28 cellular contexts compared by ENCODE assay signal in the genomic region with DNA sequence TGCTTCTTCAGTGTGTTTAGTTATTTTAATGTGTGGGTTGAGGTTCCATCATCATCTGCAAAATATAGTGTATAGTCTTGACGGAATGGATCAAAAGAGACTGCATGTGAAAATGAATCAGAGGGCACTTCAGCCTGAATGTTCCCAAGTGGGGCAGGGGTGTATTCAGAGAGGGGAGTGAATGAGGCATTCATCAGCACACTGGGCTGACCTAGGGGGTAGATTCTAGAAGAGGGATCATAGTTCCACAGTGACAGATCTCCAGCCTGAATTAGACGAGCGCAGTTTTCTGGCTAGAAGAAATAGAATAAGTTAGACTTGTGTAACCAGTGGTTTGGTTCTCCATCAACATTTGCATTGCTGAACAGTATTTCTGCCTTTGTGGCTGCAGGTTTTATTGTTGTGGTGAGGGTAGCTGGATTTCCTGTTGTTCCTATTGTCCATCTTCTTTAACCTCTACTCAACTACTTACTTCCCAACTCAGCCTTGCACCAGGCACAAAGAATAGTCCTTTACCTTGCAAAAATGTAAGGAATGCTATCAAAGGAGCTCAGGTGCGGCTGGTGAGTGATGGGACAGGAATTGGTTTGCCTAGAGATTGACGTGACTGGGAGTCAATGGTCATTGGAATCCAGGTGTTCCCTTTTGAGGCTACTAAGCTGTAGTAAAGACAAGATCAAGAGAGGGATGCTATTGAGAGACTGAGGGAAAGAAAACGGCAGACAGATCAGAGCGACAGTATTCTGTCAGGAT. TPM values are rescaled to one million over a fixed set of nuclear protein-coding genes. Genes with fewer than 3 reads are reported as not detected.
DNase-seq lines count a peak whose midpoint lies in the region; ATAC-seq, FAIRE-seq and TF ChIP-seq lines count a peak whose summit lies in the region.
"Had no signal": no experiment of that assay in that cellular context is flagged by ENCODE, and none has a peak within 500 bp of the region (broad histone marks: within the 10 kb centered on the region; RNA-seq: fewer than 3 reads in every experiment).

No MANE protein-coding gene starts in this region.

- no peaks in the 10 kb centered on the region for H4K20me1 ChIP-seq in H1 (replicated peaks in 1 of 2; ENCODE audit: control insufficient read depth in 1 of 2, insufficient read depth in 2 of 2, low read length in 2 of 2)
- H4K20me1 ChIP-seq in keratinocyte (ENCODE audit: control insufficient read depth, extremely low read depth, insufficient read depth, low read length) = no peaks in the 10 kb centered on the region
- no peaks in the 10 kb centered on the region for H4K20me1 ChIP-seq in osteoblast (ENCODE audit: insufficient read depth, low read length)

- peak overlapping the region; percentile 82; the same call in 1 of the 2 replicates for H2BK5ac ChIP-seq in H1 (ENCODE audit: low read depth, low read length)

- H2BK120ac ChIP-seq in H1 (replicated peaks; ENCODE audit: low read depth, low read length) = no peak overlapping the region

- no peak overlapping the region for H3K14ac ChIP-seq in H1 (ENCODE audit: insufficient read length)

- 56% methylated on average over 7 of the region's 7 CpGs; no CpG with 5 or more reads in 1 of the 2 experiments for WGBS in H1 (ENCODE audit: extremely low coverage in 1 of 2, insufficient coverage in 1 of 2, insufficient read length in 1 of 2, insufficient replicate concordance in 2 of 2, low coverage in 1 of 2, low lambda C conversion rate in 2 of 2, missing lambda C conversion rate in 1 of 2), 2 experiments

- POLR2A ChIA-PET in CD8-positive, alpha-beta memory T cell (lab: Charles Lee) = no interaction called here
- POLR2A ChIA-PET in H1 (lab: Charles Lee; ENCODE audit: partially characterized antibody) = interaction anchor here (1.3 to 1.4 kb wide), 2 partner anchors 10 to 33 kb away, joined by 4 read pairs; no protein-coding TSS in a partner anchor

- H3K4me1 ChIP-seq in CD8-positive, alpha-beta memory T cell (ENCODE audit: insufficient read depth, low read length) = peaks cover 20% of the 10 kb centered on the region
- H3K4me1 ChIP-seq in HUES6 (ENCODE audit: control insufficient read depth, insufficient read depth, low read length) (peaks cover 27% of the 10 kb centered on the region), H1 (replicated peaks in 1 of 4; ENCODE audit: control insufficient read depth in 3 of 4, insufficient read depth in 4 of 4, low read length in 3 of 4) (peaks cover 7 to 11% (median 10%) of the 10 kb centered on the region in 4 experiments), keratinocyte (ENCODE audit: control insufficient read depth, extremely low read depth, insufficient read depth, low read length) (peaks cover 16% of the 10 kb centered on the region), osteoblast (ENCODE audit: insufficient read depth, low read length) (no peaks in the 10 kb centered on the region)

- no peak overlapping the region for H4K8ac ChIP-seq in H1 (ENCODE audit: extremely low read depth, insufficient read depth, low read length)

- peaks cover 4 to 7% (median 6%) of the 10 kb centered on the region in 3 donors for H3K36me3 Mint-ChIP-seq in CD8-positive, alpha-beta memory T cell

- no peak overlapping the region; the same call in 1 of the 2 replicates for H2AK5ac ChIP-seq in H1 (ENCODE audit: low read depth, low read length)

- H3K4me1 Mint-ChIP-seq in CD8-positive, alpha-beta memory T cell = peaks cover 43 to 74% (median 63%) of the 10 kb centered on the region in 3 donors
- H3K4me1 Mint-ChIP-seq: activated CD4-positive, alpha-beta memory T cell treated with anti-CD3 and anti-CD28 coated beads, Interleukin-2, amount 10 ng/mL, durations not matched to agents 7 days and 5 days had no signal

- CTCF ChIA-PET in CD8-positive, alpha-beta memory T cell (lab: Charles Lee) = no interaction called here
- CTCF ChIA-PET in H1 (lab: Charles Lee; ENCODE audit: partially characterized antibody) = interaction anchor here (0.5 to 0.7 kb wide), 2 partner anchors 13 to 105 kb away, joined by 3 to 4 read pairs; no protein-coding TSS in a partner anchor

- H3K27me3 ChIP-seq in CD8-positive, alpha-beta memory T cell (ENCODE audit: insufficient read depth, low read length, poor library complexity, severe bottlenecking) = no peaks in the 10 kb centered on the region
- H3K27me3 ChIP-seq in HUES6 (ENCODE audit: control insufficient read depth, insufficient read depth, low read length) (no peaks in the 10 kb centered on the region), H1 (replicated peaks in 1 of 4; ENCODE audit: control insufficient read depth in 3 of 4, extremely low read depth in 1 of 4, insufficient read depth in 3 of 4, low read length in 3 of 4) (no peaks in the 10 kb centered on the region), keratinocyte (ENCODE audit: control insufficient read depth, extremely low read depth, insufficient read depth, low read length) (no peaks in the 10 kb centered on the region), osteoblast (ENCODE audit: insufficient read depth, low read length) (no peaks in the 10 kb centered on the region)
- H3K27me3 ChIP-seq: cardiac muscle cell had no signal

- H4K5ac ChIP-seq in H1 (ENCODE audit: insufficient read length, low read depth, low read length) = no peak overlapping the region

- no peak for TF ChIP-seq RAD21 in H1 (IDR thresholded peaks at IDR 0.05 in 1 of 2, conservative IDR thresholded peaks at IDR 0.05 in 1 of 2; ENCODE audit: low read depth in 2 of 2, low read length in 2 of 2)

- H3K4me3 ChIP-seq in CD8-positive, alpha-beta memory T cell (ENCODE audit: low read length) = no peak overlapping the region
- H3K4me3 ChIP-seq in HUES6 (ENCODE audit: low read depth, low read length) = no peak overlapping the region
- H3K4me3 ChIP-seq in H1 (ENCODE audit: extremely low read depth in 1 of 4, insufficient read depth in 2 of 4, low read depth in 3 of 4, low read length in 4 of 4) = no peak overlapping the region; a peak in 2 of 8 replicates
- H3K4me3 ChIP-seq in keratinocyte (ENCODE audit: control insufficient read depth in 2 of 3, extremely low read depth in 1 of 3, insufficient read depth in 2 of 3, low read depth in 1 of 3, low read length in 3 of 3) = no peak overlapping the region
- no peak overlapping the region for H3K4me3 ChIP-seq in osteoblast (ENCODE audit: insufficient read depth, low read length)
- H3K4me3 ChIP-seq: cardiac muscle cell, thoracic aorta had no signal

- peaks cover 0 to 7% (median 0%) of the 10 kb centered on the region in 5 donors for H3K9me3 Mint-ChIP-seq in CD8-positive, alpha-beta memory T cell

- 0 out of 2 replicates have a peak overlapping the region, but pooled peaks have one; percentile 25 for H2BK15ac ChIP-seq in H1 (ENCODE audit: low read length)

- H3K27me3 Mint-ChIP-seq in CD8-positive, alpha-beta memory T cell = peaks cover 0 to 1% of the 10 kb centered on the region in 2 donors
- H3K27me3 Mint-ChIP-seq: activated CD4-positive, alpha-beta memory T cell treated with anti-CD3 and anti-CD28 coated beads, Interleukin-2, amount 10 ng/mL, durations not matched to agents 7 days and 5 days had no signal

- no peak overlapping the region for H3K4me3 Mint-ChIP-seq in CD8-positive, alpha-beta memory T cell
- H3K4me3 Mint-ChIP-seq: activated CD4-positive, alpha-beta memory T cell treated with anti-CD3 and anti-CD28 coated beads, Interleukin-2, amount 10 ng/mL, durations not matched to agents 7 days and 5 days had no signal

- H2AFZ ChIP-seq in H1 (ENCODE audit: low read length) = no peak overlapping the region
- H2AFZ ChIP-seq in keratinocyte (ENCODE audit: control insufficient read depth, low read length) = no peak overlapping the region
- no peak overlapping the region for H2AFZ ChIP-seq in osteoblast (ENCODE audit: low read length)

- peak overlapping the region; percentile 20; the same call in 1 of the 2 replicates for H2BK12ac ChIP-seq in H1 (ENCODE audit: low read depth, low read length)

- peak in 1 of 2 experiments; percentile 25; a peak in 1 of 3 replicates for TF ChIP-seq EP300 in H1 (IDR thresholded peaks at IDR 0.05; ENCODE audit: borderline replicate concordance in 1 of 2, low read depth in 2 of 2, low read length in 2 of 2)

- DNase-seq in CD8-positive, alpha-beta memory T cell = no peak
- DNase-seq in H1 (ENCODE audit: low read depth in 1 of 2, low spot score in 2 of 2) = peak; percentile 51 to 57
- DNase-seq in keratinocyte (ENCODE audit: low read depth, low spot score) = peak; percentile 56
- no peak for DNase-seq in NCI-H510A treated with DMSO at 0.1 percent for 48 hours (lab: John Stamatoyannopoulos, UW)
- DNase-seq in osteoblast (ENCODE audit: insufficient read length, low spot score, missing footprints) = no peak
- no peak for DNase-seq in SKM-1 treated with dmso at 0.1 percent for 144 hours (lab: John Stamatoyannopoulos, UW; ENCODE audit: unreplicated experiment)
- DNase-seq: activated CD4-positive, alpha-beta memory T cell treated with anti-CD3 and anti-CD28 coated beads, Interleukin-2, amount 10 ng/mL, durations not matched to agents 7 days and 5 days; activated CD4-positive, CD25-positive, alpha-beta regulatory T cell; activated naive CD4-positive, alpha-beta T cell; cortex of kidney; GF-D8; HCEC 1CT; head of caudate nucleus; NCI-H1105 treated with DMSO at 0.1 percent for 48 hours; NCI-H2081 treated with DMSO at 0.1 percent for 48 hours; NCI-H446 treated with DMSO at 0.1 percent for 48 hours; occipital lobe; small intestine; stimulated activated CD4-positive, alpha-beta T cell treated with anti-CD3 and anti-CD28 coated beads, Interleukin-2, amount 100 ng/mL, for 48 hours; stimulated activated naive CD4-positive, alpha-beta T cell; T1000 had no signal

- H3K23ac ChIP-seq in H1 (ENCODE audit: insufficient read length) = no peak overlapping the region

- H3K56ac ChIP-seq in H1 (replicated peaks; ENCODE audit: insufficient read length, low read depth, low read length) = no peak overlapping the region

- H3K18ac ChIP-seq in H1 (ENCODE audit: extremely low read depth, low read length) = no peak overlapping the region

- H3K27ac Mint-ChIP-seq in CD8-positive, alpha-beta memory T cell = peak overlapping the region in 5 of 8 donors; percentile 4 to 55 (median 13)
- H3K27ac Mint-ChIP-seq: activated CD4-positive, alpha-beta memory T cell treated with anti-CD3 and anti-CD28 coated beads, Interleukin-2, amount 10 ng/mL, durations not matched to agents 7 days and 5 days had no signal

- H3K79me1 ChIP-seq in H1 (ENCODE audit: low read depth, low read length) = no peaks in the 10 kb centered on the region

- H3K79me2 ChIP-seq in H1 (ENCODE audit: control insufficient read depth in 1 of 2, insufficient read depth in 2 of 2, low read length in 2 of 2) (no peaks in the 10 kb centered on the region), keratinocyte (ENCODE audit: control insufficient read depth, insufficient read depth, low read length) (peaks cover 9% of the 10 kb centered on the region), osteoblast (ENCODE audit: insufficient read depth, low read length) (peaks cover 3% of the 10 kb centered on the region)

- no peak overlapping the region for H4K91ac ChIP-seq in H1 (replicated peaks; ENCODE audit: insufficient read length, low read length)

- no peaks in the 10 kb centered on the region for H3K23me2 ChIP-seq in H1 (ENCODE audit: low read depth, low read length)

- FAIRE-seq in H1 (lab: Jason Lieb, UNC) = peak; percentile 93
- FAIRE-seq in keratinocyte (lab: Jason Lieb, UNC) = peak; percentile 96
- FAIRE-seq: HTR-8/SVneo, small intestine had no signal

- ATAC-seq in HG02981 (IDR thresholded peaks at IDR 0.05; ENCODE audit: unreplicated experiment) = no peak
- ATAC-seq: SK-N-SH treated with all-trans-retinoic acid at 6 μM for 48 hours had no signal

- no peak for TF ChIP-seq POLR2A in H1 (IDR thresholded peaks at IDR 0.05; ENCODE audit: control extremely low read depth in 1 of 2, low read depth in 2 of 2, low read length in 2 of 2)

- dilution Hi-C loops in keratinocyte (cut with MboI; ENCODE audit: extremely low pct_ligation_motif_present, low sequenced_read_pairs) = no loop called here

- H3K4me2 ChIP-seq in H1 (ENCODE audit: insufficient read depth in 1 of 2, low read depth in 2 of 2, low read length in 2 of 2) (peak overlapping the region; percentile 34 to 40; a peak in 3 of 4 replicates), keratinocyte (ENCODE audit: control insufficient read depth, extremely low read depth, insufficient read depth, low read depth, low read length) (peak overlapping the region; percentile 31), osteoblast (ENCODE audit: insufficient read depth, low read length) (no peak overlapping the region)

- no peaks in the 10 kb centered on the region for H3K9me3 ChIP-seq in CD8-positive, alpha-beta memory T cell (ENCODE audit: low read length)
- H3K9me3 ChIP-seq in HUES6 (ENCODE audit: control insufficient read depth, insufficient read depth, low read depth, low read length) = peaks cover 11% of the 10 kb centered on the region; the same call in 1 of the 2 replicates
- peaks cover 0 to 9% of the 10 kb centered on the region in 2 experiments; a peak in 1 of 4 replicates for H3K9me3 ChIP-seq in H1 (ENCODE audit: insufficient read depth in 2 of 2, low read depth in 1 of 2, low read length in 1 of 2)
- H3K9me3 ChIP-seq in keratinocyte (ENCODE audit: control insufficient read depth, low read depth, low read length) = no peaks in the 10 kb centered on the region
- no peaks in the 10 kb centered on the region for H3K9me3 ChIP-seq in osteoblast (ENCODE audit: low read depth, low read length)
- H3K9me3 ChIP-seq: thoracic aorta had no signal

- H3K9ac ChIP-seq in HUES6 (ENCODE audit: low read length) (peak overlapping the region; percentile 29), H1 (replicated peaks in 1 of 4; ENCODE audit: extremely low read depth in 1 of 4, low read depth in 3 of 4, low read length in 3 of 4) (no peak overlapping the region), keratinocyte (ENCODE audit: control insufficient read depth, extremely low read depth, insufficient read depth, low read length) (no peak overlapping the region)

- TF ChIP-seq CTCF in H1 (IDR thresholded peaks at IDR 0.05; ENCODE audit: control extremely low read depth in 1 of 3, insufficient read depth in 1 of 3, low read depth in 1 of 3, low read length in 3 of 3) (no peak), keratinocyte (optimal IDR thresholded peaks at IDR 0.05 in 1 of 3, IDR thresholded peaks at IDR 0.05 in 1 of 3, conservative IDR thresholded peaks at IDR 0.05 in 1 of 3; ENCODE audit: extremely low read depth in 1 of 3, insufficient read depth in 2 of 3, low read length in 3 of 3) (no peak), osteoblast (IDR thresholded peaks at IDR 0.05; ENCODE audit: extremely low read depth, low read depth, low read length) (no peak)

- H3K9me1 ChIP-seq in keratinocyte (ENCODE audit: control insufficient read depth, extremely low read depth, insufficient read depth, low read length) = peaks cover 2% of the 10 kb centered on the region

- H2BK20ac ChIP-seq in H1 (ENCODE audit: low read length) = peak overlapping the region; percentile 67; the same call in 1 of the 2 replicates

- no peaks in the 10 kb centered on the region for H3K36me3 ChIP-seq in CD8-positive, alpha-beta memory T cell (ENCODE audit: insufficient read depth, low read length)
- no peaks in the 10 kb centered on the region for H3K36me3 ChIP-seq in HUES6 (ENCODE audit: control insufficient read depth, insufficient read depth, low read length)
- no peaks in the 10 kb centered on the region for H3K36me3 ChIP-seq in H1 (ENCODE audit: control insufficient read depth in 2 of 4, insufficient read depth in 4 of 4, low read length in 3 of 4)
- H3K36me3 ChIP-seq in keratinocyte (ENCODE audit: control insufficient read depth in 2 of 2, extremely low read depth in 1 of 2, insufficient read depth in 2 of 2, low read length in 2 of 2) = no peaks in the 10 kb centered on the region
- no peaks in the 10 kb centered on the region for H3K36me3 ChIP-seq in osteoblast (ENCODE audit: insufficient read depth, low read length)
- H3K36me3 ChIP-seq: cardiac muscle cell, thoracic aorta had no signal

- H3K4ac ChIP-seq in H1 (replicated peaks; ENCODE audit: insufficient read length, low read depth, low read length) = no peak overlapping the region

- H3K27ac ChIP-seq in CD8-positive, alpha-beta memory T cell (ENCODE audit: low read depth, low read length) = no peak overlapping the region
- peak overlapping the region; percentile 51 for H3K27ac ChIP-seq in HUES6 (ENCODE audit: low read depth, low read length)
- no peak overlapping the region; the same call in 1 of the 2 replicates for H3K27ac ChIP-seq in H1 (ENCODE audit: low read depth, low read length)
- H3K27ac ChIP-seq in keratinocyte (ENCODE audit: control insufficient read depth, insufficient read depth, low read length) = peak overlapping the region; percentile 53
- no peak overlapping the region for H3K27ac ChIP-seq in osteoblast (ENCODE audit: low read depth, low read length)
- H3K27ac ChIP-seq: C4-2B, cardiac muscle cell, thoracic aorta had no signal

RNA-seq across cellular contexts. Expression of gene NAP1L5, which starts 50.9 kb away (rescaled TPM):
- 1 to 10 TPM; 4.4 to 4.8 TPM for total RNA-seq in CD8-positive, alpha-beta memory T cell
- polyA plus RNA-seq in CD8-positive, alpha-beta memory T cell = 2.5 TPM
- total RNA-seq in H1 (2021; fragmentation: NEBNext Ultra II Directional; extraction: Animal tissue kit (Norgen Biotek cat#: 25700)) = 2.4 and 2.7 TPM in 2 replicates
- 0.82 and 1.3 TPM in 2 replicates for polyA plus RNA-seq in H1 (2011; rRNA removed)
- polyA plus RNA-seq in H1 (2011; cell fraction: cytosol; rRNA removed) = 2.5 TPM
- polyA plus RNA-seq in H1 (2011; cell fraction: nucleus; rRNA removed) = 0.40 TPM
- 1.5 to 2.4 TPM (median 2.2 TPM) in 4 replicates for polyA plus RNA-seq in H1 (2012, experiment 1 of 2)
- polyA plus RNA-seq in H1 (2012, experiment 2 of 2) = 0.30 TPM
- 1.6 TPM for polyA plus RNA-seq in H1 (2013, experiment 1 of 2)
- 1.9 TPM for polyA plus RNA-seq in H1 (2013, experiment 2 of 2)
- polyA minus RNA-seq in H1 (2011; rRNA and poly(A)+ RNA removed) = 0.82 and 0.95 TPM in 2 replicates
- 0.59 TPM for polyA minus RNA-seq in H1 (2011; cell fraction: cytosol; rRNA and poly(A)+ RNA removed)
- 0.40 TPM for polyA minus RNA-seq in H1 (2011; cell fraction: nucleus; rRNA and poly(A)+ RNA removed)
- polyA plus RNA-seq in keratinocyte = 0.89 to 1.8 TPM (median 1.0 TPM) in 3 replicates
- 0.72 TPM for polyA plus RNA-seq in keratinocyte (2011; ENCODE audit: low read depth)
- polyA plus RNA-seq in keratinocyte (2011; cell fraction: cytosol; rRNA removed) = 1.3 and 2.1 TPM in 2 replicates
- 0.83 and 1.3 TPM in 2 replicates for polyA plus RNA-seq in keratinocyte (2011; cell fraction: nucleus; rRNA removed)
- 1.1 TPM in 2 replicates for polyA plus RNA-seq in keratinocyte (2012; ENCODE audit: low replicate concordance)
- polyA minus RNA-seq in keratinocyte = 1.0 TPM in 1 of 3 replicates, not detected in the others
- not detected for polyA minus RNA-seq in keratinocyte (2011; cell fraction: cytosol; rRNA and poly(A)+ RNA removed)
- polyA minus RNA-seq in keratinocyte (2011; cell fraction: nucleus; rRNA and poly(A)+ RNA removed) = not detected in 2 replicates
- 2.9 and 5.1 TPM in 2 replicates for total RNA-seq in osteoblast

RNA-seq across cellular contexts. Expression of gene HERC3, which starts 54.4 kb away (rescaled TPM):
- total RNA-seq in CD8-positive, alpha-beta memory T cell = 10 to 100 TPM; 27.9 to 31.8 TPM
- polyA plus RNA-seq in CD8-positive, alpha-beta memory T cell = 34.5 TPM
- total RNA-seq in H1 (2021; fragmentation: NEBNext Ultra II Directional; extraction: Animal tissue kit (Norgen Biotek cat#: 25700)) = 4.3 and 5.7 TPM in 2 replicates
- polyA plus RNA-seq in H1 (2011; rRNA removed) (1.1 and 1.4 TPM in 2 replicates), keratinocyte (24.8 to 26.6 TPM (median 26.3 TPM) in 3 replicates)
- 1.4 TPM for polyA plus RNA-seq in H1 (2011; cell fraction: cytosol; rRNA removed)
- polyA plus RNA-seq in H1 (2011; cell fraction: nucleus; rRNA removed) = 2.0 TPM
- 1.2 to 2.4 TPM (median 1.7 TPM) in 4 replicates for polyA plus RNA-seq in H1 (2012, experiment 1 of 2)
- 0.14 TPM for polyA plus RNA-seq in H1 (2012, experiment 2 of 2)
- polyA plus RNA-seq in H1 (2013, experiment 1 of 2) = 2.1 TPM
- 1.7 TPM for polyA plus RNA-seq in H1 (2013, experiment 2 of 2)
- polyA minus RNA-seq in H1 (2011; rRNA and poly(A)+ RNA removed) = 5.4 and 6.0 TPM in 2 replicates
- polyA minus RNA-seq in H1 (2011; cell fraction: cytosol; rRNA and poly(A)+ RNA removed) = 1.3 TPM
- polyA minus RNA-seq in H1 (2011; cell fraction: nucleus; rRNA and poly(A)+ RNA removed) = 7.5 TPM
- 10.8 TPM for polyA plus RNA-seq in keratinocyte (2011; ENCODE audit: low read depth)
- 12.7 and 23.9 TPM in 2 replicates for polyA plus RNA-seq in keratinocyte (2011; cell fraction: cytosol; rRNA removed)
- polyA plus RNA-seq in keratinocyte (2011; cell fraction: nucleus; rRNA removed) = 40.0 and 44.5 TPM in 2 replicates
- polyA plus RNA-seq in keratinocyte (2012; ENCODE audit: low replicate concordance) = 18.3 and 18.8 TPM in 2 replicates
- polyA minus RNA-seq in keratinocyte = 19.3 to 59.5 TPM (median 46.1 TPM) in 3 replicates
- polyA minus RNA-seq in keratinocyte (2011; cell fraction: cytosol; rRNA and poly(A)+ RNA removed) = 14.4 TPM
- polyA minus RNA-seq in keratinocyte (2011; cell fraction: nucleus; rRNA and poly(A)+ RNA removed) = 48.5 and 93.5 TPM in 2 replicates
- 15.6 and 15.9 TPM in 2 replicates for total RNA-seq in osteoblast

Comparison
In these comparisons a context has a peak if more than half of its experiments do, and no peak if none do; other contexts are left out.
1. DNase-seq: peak in H1 (2 of 2) and keratinocyte (single experiment); none in CD8-positive, alpha-beta memory T cell (0 of 5), NCI-H510A treated with DMSO at 0.1 percent for 48 hours (single experiment), osteoblast (single experiment) and SKM-1 treated with dmso at 0.1 percent for 144 hours (single experiment).
2. H3K27ac ChIP-seq: peak in HUES6 (single experiment) and keratinocyte (single experiment); none in CD8-positive, alpha-beta memory T cell (single experiment), H1 (single experiment) and osteoblast (single experiment).